ENCODE assay signal across 15 cellular contexts in genomic region chr7:20439384-20439783, GRCh38.
"Had no signal": no experiment of that assay in that cellular context is flagged by ENCODE, and none has a peak within 500 bp of the region (broad histone marks: within the 10 kb centered on the region; RNA-seq: fewer than 3 reads in every experiment).

No MANE protein-coding gene starts in this region.

- H3K27me3 Mint-ChIP-seq: activated CD4-positive, alpha-beta memory T cell treated with anti-CD3 and anti-CD28 coated beads for 36 hours; effector memory CD8-positive, alpha-beta T cell had no signal

- ATAC-seq: effector memory CD8-positive, alpha-beta T cell had no signal

- H3K4me3 ChIP-seq: left ventricle myocardium inferior, right atrium auricular region, skin epidermis, tibial artery had no signal

- DNase-seq: activated CD4-positive, alpha-beta memory T cell treated with anti-CD3 and anti-CD28 coated beads for 36 hours; activated gamma-delta T cell; activated T-cell treated with anti-CD3 and anti-CD28 coated beads, Interleukin-2, amount 50 U/mL, for 48 hours; brain microvascular endothelial cell; cerebellar nuclear complex; effector memory CD8-positive, alpha-beta T cell; left ventricle myocardium inferior; posterior cingulate gyrus; stimulated activated CD4-positive, alpha-beta T cell treated with anti-CD3 and anti-CD28 coated beads, Interleukin-4, amount 100 ng/mL, for 4 hours; tibial artery had no signal

- H3K4me1 ChIP-seq: tibial artery had no signal

- H3K27me3 ChIP-seq: brain microvascular endothelial cell, neutrophil, right atrium auricular region, tibial artery had no signal

- H3K4me3 Mint-ChIP-seq: activated CD4-positive, alpha-beta memory T cell treated with anti-CD3 and anti-CD28 coated beads for 36 hours; activated naive CD8-positive, alpha-beta T cell; dendritic cell treated with granulocyte-macrophage colony-stimulating factor and Interleukin-4, amounts not matched to agents 40 ng/mL and 50 ng/mL, for 4 days; effector memory CD8-positive, alpha-beta T cell had no signal

- H3K36me3 Mint-ChIP-seq: activated CD4-positive, alpha-beta memory T cell treated with anti-CD3 and anti-CD28 coated beads for 36 hours; activated naive CD8-positive, alpha-beta T cell had no signal

- H3K9me3 ChIP-seq: neutrophil, right atrium auricular region, tibial artery had no signal

- H3K27ac ChIP-seq: brain microvascular endothelial cell, left ventricle myocardium inferior, neutrophil, right atrium auricular region, skin epidermis, tibial artery had no signal

- H3K27ac Mint-ChIP-seq: activated CD4-positive, alpha-beta memory T cell treated with anti-CD3 and anti-CD28 coated beads for 36 hours; activated naive CD8-positive, alpha-beta T cell; effector memory CD8-positive, alpha-beta T cell had no signal

- H3K36me3 ChIP-seq: brain microvascular endothelial cell, left ventricle myocardium inferior, neutrophil, right atrium auricular region, tibial artery had no signal
